In the genomic region with DNA sequence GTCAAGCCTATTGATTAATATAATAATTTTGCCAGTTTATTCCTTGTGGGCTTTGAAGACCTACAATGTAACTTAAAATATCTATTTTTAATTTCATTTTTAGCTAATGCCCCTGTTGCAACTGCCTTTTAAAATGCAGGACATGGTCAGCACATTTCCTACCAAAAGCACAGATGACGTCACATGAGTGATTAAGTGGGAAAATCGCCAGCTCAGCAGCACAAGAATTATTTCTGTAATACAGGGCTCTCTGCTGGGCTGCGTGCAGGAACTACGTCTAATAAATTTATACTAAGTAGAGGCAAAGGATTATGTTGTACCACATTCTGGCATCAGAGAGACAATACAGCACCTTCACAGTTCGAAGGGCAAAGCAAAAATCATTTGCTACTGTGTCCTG, we compare ENCODE assay signal across 10 cellular contexts. TPM values are rescaled to one million over a fixed set of nuclear protein-coding genes. Genes with fewer than 3 reads are reported as not detected.
DNase-seq lines count a peak whose midpoint lies in the region; ATAC-seq, FAIRE-seq and TF ChIP-seq lines count a peak whose summit lies in the region.
"Had no signal": no experiment of that assay in that cellular context is flagged by ENCODE, and none has a peak within 500 bp of the region (broad histone marks: within the 10 kb centered on the region; RNA-seq: fewer than 3 reads in every experiment).

No MANE protein-coding gene starts in this region.

- ATAC-seq in HG02981 (IDR thresholded peaks at IDR 0.05; ENCODE audit: unreplicated experiment) (no peak), HG02973 (IDR thresholded peaks at IDR 0.05; ENCODE audit: unreplicated experiment) (no peak)

- no peak for TF ChIP-seq CTCF in HFFc6 (IDR thresholded peaks at IDR 0.05)
- TF ChIP-seq CTCF in endothelial cell (IDR thresholded peaks at IDR 0.05; ENCODE audit: unreplicated experiment) = no peak

- H3K4me1 Mint-ChIP-seq in HFFc6 (ENCODE audit: low read depth) = peaks cover 67% of the 10 kb centered on the region
- peaks cover 9% of the 10 kb centered on the region for H3K4me1 Mint-ChIP-seq in endothelial cell (ENCODE audit: unreplicated experiment)

- H3K9me3 Mint-ChIP-seq in HFFc6 (no peaks in the 10 kb centered on the region), endothelial cell (ENCODE audit: unreplicated experiment) (no peaks in the 10 kb centered on the region)

- H3K27me3 ChIP-seq in small intestine (ENCODE audit: control insufficient read depth in 2 of 2, insufficient read depth in 2 of 2, low read length in 2 of 2) = no peaks in the 10 kb centered on the region

- DNase-seq in HFFc6 = peak; percentile 75
- peak in 32 of 61 donors; percentile 5 to 75 (median 24) for DNase-seq in caudate nucleus (lab: John Stamatoyannopoulos, UW)
- peak; percentile 80 for DNase-seq in kidney glomerular epithelial cell (lab: John Stamatoyannopoulos, UW)
- DNase-seq in small intestine = peak; percentile 17
- no peak for DNase-seq in endothelial cell (ENCODE audit: low spot score)
- no peak for DNase-seq in cerebellar nuclear complex (lab: John Stamatoyannopoulos, UW)
- DNase-seq: activated effector memory CD4-positive, alpha-beta T cell treated with Interleukin-2 at 50 U/mL for 16 hours; psoas muscle had no signal

- no peaks in the 10 kb centered on the region for H3K9me3 ChIP-seq in small intestine (ENCODE audit: control insufficient read depth, low read depth)
- H3K9me3 ChIP-seq: psoas muscle had no signal

- WGBS in small intestine, 3 donors = 38 to 41% (median 40%) methylated on average over 5 of the region's 5 CpGs

- peaks cover 12% of the 10 kb centered on the region; the same call in 1 of the 2 replicates for H3K36me3 Mint-ChIP-seq in HFFc6 (ENCODE audit: low read depth)
- no peaks in the 10 kb centered on the region for H3K36me3 Mint-ChIP-seq in endothelial cell (ENCODE audit: low read depth, unreplicated experiment)

- H3K27me3 Mint-ChIP-seq in HFFc6 (ENCODE audit: insufficient read depth) (no peaks in the 10 kb centered on the region; the same call in 1 of the 2 replicates), endothelial cell (ENCODE audit: unreplicated experiment) (no peaks in the 10 kb centered on the region)

- H3K4me3 ChIP-seq in small intestine (ENCODE audit: low read depth in 1 of 2, low read length in 2 of 2) = no peak overlapping the region
- H3K4me3 ChIP-seq: psoas muscle had no signal

- peak overlapping the region; percentile 41; the same call in 1 of the 2 replicates for H3K4me3 Mint-ChIP-seq in HFFc6
- H3K4me3 Mint-ChIP-seq in endothelial cell (ENCODE audit: unreplicated experiment) = no peak overlapping the region

- no peaks in the 10 kb centered on the region for H3K4me1 ChIP-seq in small intestine (ENCODE audit: control insufficient read depth in 2 of 2, insufficient read depth in 1 of 2, low read depth in 1 of 2, low read length in 1 of 2)
- H3K4me1 ChIP-seq: psoas muscle had no signal

- H3K36me3 ChIP-seq in small intestine (ENCODE audit: control insufficient read depth in 2 of 2, insufficient read depth in 2 of 2, low read length in 2 of 2) = no peaks in the 10 kb centered on the region

- H3K27ac Mint-ChIP-seq in HFFc6 (peak overlapping the region; percentile 90), endothelial cell (ENCODE audit: unreplicated experiment) (no peak overlapping the region)

- no peak overlapping the region for H3K27ac ChIP-seq in caudate nucleus (ENCODE audit: low read depth, low read length)
- H3K27ac ChIP-seq in small intestine (ENCODE audit: low read depth in 1 of 2, low read length in 1 of 2) = peak overlapping the region in 1 of 2 donors; percentile 57
- H3K27ac ChIP-seq: psoas muscle had no signal

- FAIRE-seq in small intestine (lab: Jason Lieb, UNC) = no peak

RNA-seq across cellular contexts. Expression of gene RACGAP1, which starts 8.2 kb away (rescaled TPM):
- total RNA-seq in HFFc6 (2021; fragmentation: NEBNext Ultra II Directional; extraction: Animal tissue kit (Norgen Biotek cat#: 25700)) = 100 to 1,000 TPM in 5 of 6 experiments, 10 to 100 TPM in 1; 52.6 to 119 (median 104) TPM
- polyA plus RNA-seq in small intestine = 10 to 100 TPM in 1 of 3 donors, 1 to 10 TPM in 2; 3.5 to 25.9 (median 6.5) TPM
- total RNA-seq in endothelial cell (ENCODE audit: unreplicated experiment) = 19.5 TPM

RNA-seq across cellular contexts. Expression of gene ASIC1, which starts 40.3 kb away (rescaled TPM):
- 1 to 10 TPM; 1.3 to 2.4 (median 1.6) TPM for total RNA-seq in HFFc6 (2021; fragmentation: NEBNext Ultra II Directional; extraction: Animal tissue kit (Norgen Biotek cat#: 25700))
- under 1 TPM in 2 of 3 donors, not detected in 1; 0.81 to 0.85 TPM for polyA plus RNA-seq in small intestine
- 1.9 TPM for total RNA-seq in endothelial cell (ENCODE audit: unreplicated experiment)

RNA-seq across cellular contexts. Expression of gene AQP6, which starts 44.3 kb away (rescaled TPM):
- not detected for total RNA-seq in HFFc6 (2021; fragmentation: NEBNext Ultra II Directional; extraction: Animal tissue kit (Norgen Biotek cat#: 25700))
- under 1 TPM in 1 of 3 donors, not detected in 2; 0.09 TPM for polyA plus RNA-seq in small intestine
- not detected for total RNA-seq in endothelial cell (ENCODE audit: unreplicated experiment)
- total RNA-seq: psoas muscle had no signal

RNA-seq across cellular contexts. Expression of gene AQP5, which starts 55.4 kb away (rescaled TPM):
- not detected for total RNA-seq in HFFc6 (2021; fragmentation: NEBNext Ultra II Directional; extraction: Animal tissue kit (Norgen Biotek cat#: 25700))
- polyA plus RNA-seq in small intestine = under 1 TPM in 1 of 3 donors, not detected in 2; 0.12 TPM
- total RNA-seq in endothelial cell (ENCODE audit: unreplicated experiment) = 0.26 TPM
- total RNA-seq: psoas muscle had no signal

Comparison
In these comparisons a context has a peak if more than half of its experiments do, and no peak if none do; other contexts are left out.
1. DNase-seq: peak in HFFc6 (single experiment), caudate nucleus (32 of 61), kidney glomerular epithelial cell (single experiment) and small intestine (single experiment); none in endothelial cell (single experiment) and cerebellar nuclear complex (0 of 2).